In genomic region chr2:100208375-100208774, GRCh38 we compare ENCODE assay signal across 17 cellular contexts.
DNase-seq lines count a peak whose midpoint lies in the region; ATAC-seq and TF ChIP-seq lines count a peak whose summit lies in the region.
"Had no signal": no experiment of that assay in that cellular context is flagged by ENCODE, and none has a peak within 500 bp of the region (broad histone marks: within the 10 kb centered on the region; RNA-seq: fewer than 3 reads in every experiment).

No MANE protein-coding gene starts in this region.

- no peaks in the 10 kb centered on the region for H3K27me3 ChIP-seq in body of pancreas
- H3K27me3 ChIP-seq: ovary, tibial artery had no signal

- intact Hi-C loops in body of pancreas (cut with DNase I), result no loop called here

- DNase-seq in AG20443 (ENCODE audit: low spot score) (peak; percentile 68), GM04503 (ENCODE audit: low read depth) (peak; percentile 42), cerebellar cortex (ENCODE audit: low spot score) (peak; percentile 70), left kidney (ENCODE audit: low read depth, low spot score) (peak; percentile 31), body of pancreas (no peak), HUDEP-2 (lab: John Stamatoyannopoulos, UW; ENCODE audit: unreplicated experiment in 76 of 76) (no peak)
- DNase-seq in activated T-cell treated with anti-CD3 and anti-CD28 coated beads, Interleukin-2, amount 50 U/mL, for 1 hour, result no peak
- DNase-seq: activated CD8-positive, alpha-beta T cell treated with anti-CD3 and anti-CD28 coated beads, Interleukin-2, amount 10 ng/mL, durations not matched to agents 7 days and 5 days; activated naive CD8-positive, alpha-beta T cell treated with anti-CD3 and anti-CD28 coated beads, Interleukin-2, amount 50 U/mL, for 24 hours; DMS153; NCI-H1092; NCI-H446; tibial artery had no signal

- no peak for TF ChIP-seq CTCF in body of pancreas (IDR thresholded peaks at IDR 0.05)

- ATAC-seq in body of pancreas, result no peak
- ATAC-seq in HG03457 (IDR thresholded peaks at IDR 0.05; ENCODE audit: unreplicated experiment), result no peak
- ATAC-seq: activated CD8-positive, alpha-beta T cell treated with anti-CD3 and anti-CD28 coated beads, Interleukin-2, amount 10 ng/mL, durations not matched to agents 7 days and 5 days; activated naive CD8-positive, alpha-beta T cell treated with anti-CD3 and anti-CD28 coated beads, Interleukin-2, amount 50 U/mL, for 24 hours; K562; stimulated activated memory B cell treated with anti-CD40 and anti-IgM and Interleukin-4, amounts not matched to agents 10 μg/mL and 1 μg/mL and 100 μg/mL, for 72 hours had no signal

- H3K4me1 ChIP-seq in body of pancreas, result peaks cover 1% of the 10 kb centered on the region

- WGBS in body of pancreas, 2 donors, result 71 to 89% methylated on average over 5 to 9 of the region's 9 CpGs

- no peaks in the 10 kb centered on the region for H3K9me3 ChIP-seq in body of pancreas
- H3K9me3 ChIP-seq: ovary, tibial artery had no signal

- no peak overlapping the region for H3K4me3 ChIP-seq in body of pancreas
- H3K4me3 ChIP-seq: K562, ovary, tibial artery had no signal

- H3K27ac ChIP-seq in body of pancreas, result no peak overlapping the region
- H3K27ac ChIP-seq: ovary, tibial artery had no signal

- TF ChIP-seq POLR2A in body of pancreas (IDR thresholded peaks at IDR 0.05), result no peak

- no peaks in the 10 kb centered on the region for H3K36me3 ChIP-seq in body of pancreas (replicated peaks in 1 of 2; ENCODE audit: insufficient read depth in 1 of 2, low read depth in 2 of 2)
- H3K36me3 ChIP-seq: ovary, tibial artery had no signal

Comparison
In these comparisons a context has a peak if more than half of its experiments do, and no peak if none do; other contexts are left out.
1. DNase-seq: peak in AG20443 (single experiment), GM04503 (single experiment), cerebellar cortex (single experiment) and left kidney (single experiment); none in body of pancreas (0 of 4), HUDEP-2 (0 of 76) and activated T-cell treated with anti-CD3 and anti-CD28 coated beads, Interleukin-2, amount 50 U/mL, for 1 hour (single experiment).